ENCODE assay signal across 8 cellular contexts in the genomic region with DNA sequence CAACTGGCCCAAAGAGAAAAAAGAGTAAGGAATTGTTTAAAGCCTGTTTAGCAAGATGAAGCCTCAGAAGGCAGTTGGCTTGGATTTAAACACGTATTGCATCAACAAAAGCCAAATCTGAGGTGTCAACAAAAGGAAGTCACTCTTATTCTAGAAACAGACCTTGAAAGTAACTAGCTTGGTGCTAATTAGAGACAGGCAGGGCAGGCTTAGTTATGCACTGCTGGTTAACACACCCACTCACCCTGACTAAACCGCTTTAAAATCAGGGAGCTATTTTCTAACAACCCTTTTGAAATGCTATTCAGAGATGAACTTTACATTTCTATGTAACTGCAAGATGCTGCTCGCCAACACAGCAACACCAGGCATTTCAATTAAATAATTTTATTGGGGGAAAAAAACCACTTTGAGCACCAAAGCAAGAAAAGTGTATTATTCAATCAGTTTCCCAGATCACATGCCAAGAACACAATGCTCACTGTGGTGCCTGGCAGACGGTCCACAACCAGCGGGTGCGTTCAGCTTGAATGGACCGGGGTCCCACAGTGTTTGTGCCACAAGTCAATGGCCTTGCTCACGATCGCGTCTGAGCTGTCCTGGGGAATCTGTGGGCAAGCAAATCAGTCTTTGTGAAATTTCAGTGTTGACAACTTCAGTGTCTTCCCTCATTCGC. TPM values are rescaled to one million over a fixed set of nuclear protein-coding genes. Genes with fewer than 3 reads are reported as not detected.
DNase-seq lines count a peak whose midpoint lies in the region; ATAC-seq, FAIRE-seq and TF ChIP-seq lines count a peak whose summit lies in the region.

No MANE protein-coding gene starts in this region.

- peaks cover 25% of the 10 kb centered on the region for H3K4me1 Mint-ChIP-seq in endothelial cell (ENCODE audit: unreplicated experiment)

- H3K27me3 Mint-ChIP-seq in endothelial cell (ENCODE audit: unreplicated experiment), result no peaks in the 10 kb centered on the region

- DNase-seq in cardiac muscle cell (ENCODE audit: low read depth in 1 of 2, low spot score in 1 of 2) (peak in 1 of 2 donors; percentile 38), Right ventricle myocardium superior (no peak), endothelial cell (ENCODE audit: low spot score) (no peak), NCI-H82 treated with DMSO at 0.1 percent for 48 hours (lab: John Stamatoyannopoulos, UW; ENCODE audit: unreplicated experiment) (no peak), HTR-8/SVneo (ENCODE audit: insufficient read length, low spot score) (no peak)
- DNase-seq in effector CD4-positive, alpha-beta T cell, result no peak

- no peaks in the 10 kb centered on the region for H3K9me3 ChIP-seq in cardiac muscle cell (ENCODE audit: low read depth)

- FAIRE-seq in HTR-8/SVneo (lab: Jason Lieb, UNC), result no peak

- H3K4me3 Mint-ChIP-seq in endothelial cell (ENCODE audit: unreplicated experiment), result peak overlapping the region; percentile 4

- intact Hi-C loops in Right ventricle myocardium superior (cut with DNase I), result no loop called here

- no peaks in the 10 kb centered on the region for H3K9me3 Mint-ChIP-seq in endothelial cell (ENCODE audit: unreplicated experiment)

- H3K4me1 ChIP-seq in cardiac muscle cell (ENCODE audit: low read depth), result peaks cover 29% of the 10 kb centered on the region

- H3K4me3 ChIP-seq in cardiac muscle cell, result no peak overlapping the region

- peaks cover 45% of the 10 kb centered on the region for H3K36me3 Mint-ChIP-seq in endothelial cell (ENCODE audit: low read depth, unreplicated experiment)

- peak overlapping the region; percentile 83 for H3K27ac ChIP-seq in cardiac muscle cell
- H3K27ac ChIP-seq in temporal lobe (ENCODE audit: low read depth, low read length), result peak overlapping the region; percentile 90

- H3K27ac Mint-ChIP-seq in endothelial cell (ENCODE audit: unreplicated experiment), result no peak overlapping the region

- no peak for ATAC-seq in Right ventricle myocardium superior (ENCODE audit: poor library complexity)
- peak; percentile 32 for ATAC-seq in HG03139 (IDR thresholded peaks at IDR 0.05; ENCODE audit: unreplicated experiment)

- peaks cover 25% of the 10 kb centered on the region for H3K36me3 ChIP-seq in cardiac muscle cell

- H3K27me3 ChIP-seq in cardiac muscle cell, result no peaks in the 10 kb centered on the region

- no peak for TF ChIP-seq CTCF in cardiac muscle cell (IDR thresholded peaks at IDR 0.05; ENCODE audit: low read depth, low read length)
- no peak for TF ChIP-seq CTCF in endothelial cell (IDR thresholded peaks at IDR 0.05; ENCODE audit: unreplicated experiment)

RNA-seq across cellular contexts. Expression of a gene that starts 23.6 kb away (rescaled TPM):
- total RNA-seq in cardiac muscle cell, result 36.8 and 39.2 TPM in 2 replicates
- polyA plus RNA-seq in cardiac muscle cell, result 84.5 and 108 TPM in 2 replicates
- total RNA-seq in Right ventricle myocardium superior, result 36.0 TPM
- 40.4 TPM for total RNA-seq in endothelial cell (ENCODE audit: unreplicated experiment)
- 18.2 TPM for total RNA-seq in temporal lobe
